Comparison of ENCODE assay signal across 9 cellular contexts in genomic region chrX:48769230-48769629, GRCh38. TPM values are rescaled to one million over a fixed set of nuclear protein-coding genes. Genes with fewer than 3 reads are reported as not detected.
"Had no signal": no experiment of that assay in that cellular context is flagged by ENCODE, and none has a peak within 500 bp of the region (broad histone marks: within the 10 kb centered on the region; RNA-seq: fewer than 3 reads in every experiment).

No MANE protein-coding gene starts in this region.

- H3K4me3 Mint-ChIP-seq: IgD-negative memory B cell had no signal

- H3K27ac ChIP-seq: HL-60 had no signal

- ATAC-seq: K562 had no signal

- DNase-seq: IMR-90, KBM-7, KG1 had no signal

- H3K4me3 ChIP-seq: K562 had no signal

- H3K4me1 Mint-ChIP-seq: IgD-negative memory B cell had no signal

- H3K27ac Mint-ChIP-seq: IgD-negative memory B cell had no signal

- FAIRE-seq: HTR-8/SVneo, K562 had no signal

- H3K36me3 Mint-ChIP-seq: IgD-negative memory B cell had no signal

RNA-seq across cellular contexts. Expression of gene GLOD5, which starts 7.7 kb away (rescaled TPM):
- total RNA-seq: HT-29, HT1080, IMR-90 had no signal
- polyA plus RNA-seq: IgD-negative memory B cell, IMR-90 had no signal

RNA-seq across cellular contexts. Expression of gene GATA1, which starts 17.2 kb away (rescaled TPM):
- total RNA-seq: HT-29, HT1080, IMR-90 had no signal
- polyA plus RNA-seq: IgD-negative memory B cell, IMR-90 had no signal

RNA-seq across cellular contexts. Expression of gene ERAS, which starts 57.1 kb away (rescaled TPM):
- total RNA-seq: HT-29, HT1080, IMR-90, K562 had no signal
- polyA plus RNA-seq: IgD-negative memory B cell, IMR-90 had no signal
